In the genomic region with DNA sequence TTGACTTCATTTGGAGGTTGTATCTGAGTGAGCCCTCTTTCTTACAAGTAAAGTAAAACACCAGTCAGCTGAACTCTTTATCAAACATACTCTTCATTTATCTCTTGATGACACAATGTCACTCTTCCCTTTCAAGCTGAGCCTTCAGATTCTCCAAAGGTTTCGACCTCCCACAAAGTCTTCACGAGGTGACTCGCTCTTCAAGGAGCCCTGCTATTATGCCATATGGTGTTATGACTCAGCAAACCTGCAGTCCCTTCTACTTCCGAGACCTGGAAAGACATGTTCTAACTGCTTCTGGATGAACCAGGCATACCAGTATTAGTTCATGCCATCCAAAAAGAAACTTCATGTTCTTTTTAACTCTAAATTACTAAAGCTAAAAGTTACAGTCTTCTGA, we compare ENCODE assay signal across 1 cellular context.
TF ChIP-seq lines count a peak whose summit lies in the region.

No MANE protein-coding gene starts in this region.

TF ChIP-seq in A549, 52 proteins besides CTCF, POLR2A, EP300 and RAD21 (continued from another document):
- TF ChIP-seq, protein P1, sequence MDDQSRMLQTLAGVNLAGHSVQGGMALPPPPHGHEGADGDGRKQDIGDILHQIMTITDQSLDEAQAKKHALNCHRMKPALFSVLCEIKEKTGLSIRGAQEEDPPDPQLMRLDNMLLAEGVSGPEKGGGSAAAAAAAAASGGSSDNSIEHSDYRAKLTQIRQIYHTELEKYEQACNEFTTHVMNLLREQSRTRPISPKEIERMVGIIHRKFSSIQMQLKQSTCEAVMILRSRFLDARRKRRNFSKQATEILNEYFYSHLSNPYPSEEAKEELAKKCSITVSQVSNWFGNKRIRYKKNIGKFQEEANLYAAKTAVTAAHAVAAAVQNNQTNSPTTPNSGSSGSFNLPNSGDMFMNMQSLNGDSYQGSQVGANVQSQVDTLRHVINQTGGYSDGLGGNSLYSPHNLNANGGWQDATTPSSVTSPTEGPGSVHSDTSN (IDR thresholded peaks at IDR 0.05), result no peak
- peak; percentile 46; the same call in 2 of the 3 replicates for TF ChIP-seq SMC3 (IDR thresholded peaks at IDR 0.05)
- peak; percentile 88 for TF ChIP-seq JUNB (IDR thresholded peaks at IDR 0.05)
- no peak for TF ChIP-seq CHD4 (IDR thresholded peaks at IDR 0.05; ENCODE audit: borderline replicate concordance)
- 0 out of 2 replicates have a peak, but pooled peaks have one; percentile 37 for TF ChIP-seq HOXB5 (CRISPR knock-in tag; IDR thresholded peaks at IDR 0.05)
- peak; percentile 95 for TF ChIP-seq NFE2L2 (conservative IDR thresholded peaks at IDR 0.05; ENCODE audit: low read length)
- TF ChIP-seq MAZ (IDR thresholded peaks at IDR 0.05; ENCODE audit: borderline replicate concordance, low read depth, low read length), result no peak
- no peak for TF ChIP-seq SREBF2 (IDR thresholded peaks at IDR 0.05)
- no peak for TF ChIP-seq ZFP36 (IDR thresholded peaks at IDR 0.05; ENCODE audit: borderline replicate concordance, partially characterized antibody)
- TF ChIP-seq HEYL (CRISPR knock-in tag; IDR thresholded peaks at IDR 0.05), result no peak
- TF ChIP-seq FOSB (CRISPR knock-in tag; IDR thresholded peaks at IDR 0.05), result no peak
- peak; percentile 92 for TF ChIP-seq GATA3 (IDR thresholded peaks at IDR 0.05; ENCODE audit: borderline replicate concordance)
- TF ChIP-seq MAFK (IDR thresholded peaks at IDR 0.05; ENCODE audit: partially characterized antibody), result peak; percentile 99
- no peak for TF ChIP-seq ZNF302 (CRISPR knock-in tag; IDR thresholded peaks at IDR 0.05)
- TF ChIP-seq, protein P2, sequence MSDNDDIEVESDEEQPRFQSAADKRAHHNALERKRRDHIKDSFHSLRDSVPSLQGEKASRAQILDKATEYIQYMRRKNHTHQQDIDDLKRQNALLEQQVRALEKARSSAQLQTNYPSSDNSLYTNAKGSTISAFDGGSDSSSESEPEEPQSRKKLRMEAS (IDR thresholded peaks at IDR 0.05), result peak; percentile 92
- TF ChIP-seq CBX8 (IDR thresholded peaks at IDR 0.05), result no peak
- TF ChIP-seq, protein P3, sequence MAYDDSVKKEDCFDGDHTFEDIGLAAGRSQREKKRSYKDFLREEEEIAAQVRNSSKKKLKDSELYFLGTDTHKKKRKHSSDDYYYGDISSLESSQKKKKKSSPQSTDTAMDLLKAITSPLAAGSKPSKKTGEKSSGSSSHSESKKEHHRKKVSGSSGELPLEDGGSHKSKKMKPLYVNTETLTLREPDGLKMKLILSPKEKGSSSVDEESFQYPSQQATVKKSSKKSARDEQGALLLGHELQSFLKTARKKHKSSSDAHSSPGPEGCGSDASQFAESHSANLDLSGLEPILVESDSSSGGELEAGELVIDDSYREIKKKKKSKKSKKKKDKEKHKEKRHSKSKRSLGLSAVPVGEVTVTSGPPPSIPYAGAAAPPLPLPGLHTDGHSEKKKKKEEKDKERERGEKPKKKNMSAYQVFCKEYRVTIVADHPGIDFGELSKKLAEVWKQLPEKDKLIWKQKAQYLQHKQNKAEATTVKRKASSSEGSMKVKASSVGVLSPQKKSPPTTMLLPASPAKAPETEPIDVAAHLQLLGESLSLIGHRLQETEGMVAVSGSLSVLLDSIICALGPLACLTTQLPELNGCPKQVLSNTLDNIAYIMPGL (CRISPR knock-in tag; IDR thresholded peaks at IDR 0.05; ENCODE audit: borderline replicate concordance), result no peak
- no peak for TF ChIP-seq MYC (IDR thresholded peaks at IDR 0.05; ENCODE audit: borderline replicate concordance, low read length)
- TF ChIP-seq, protein P4, sequence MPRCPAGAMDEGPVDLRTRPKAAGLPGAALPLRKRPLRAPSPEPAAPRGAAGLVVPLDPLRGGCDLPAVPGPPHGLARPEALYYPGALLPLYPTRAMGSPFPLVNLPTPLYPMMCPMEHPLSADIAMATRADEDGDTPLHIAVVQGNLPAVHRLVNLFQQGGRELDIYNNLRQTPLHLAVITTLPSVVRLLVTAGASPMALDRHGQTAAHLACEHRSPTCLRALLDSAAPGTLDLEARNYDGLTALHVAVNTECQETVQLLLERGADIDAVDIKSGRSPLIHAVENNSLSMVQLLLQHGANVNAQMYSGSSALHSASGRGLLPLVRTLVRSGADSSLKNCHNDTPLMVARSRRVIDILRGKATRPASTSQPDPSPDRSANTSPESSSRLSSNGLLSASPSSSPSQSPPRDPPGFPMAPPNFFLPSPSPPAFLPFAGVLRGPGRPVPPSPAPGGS (IDR thresholded peaks at IDR 0.05), result peak; percentile 88
- no peak for TF ChIP-seq CBX2 (IDR thresholded peaks at IDR 0.05; ENCODE audit: borderline replicate concordance, low read depth)
- no peak for TF ChIP-seq ESRRA (IDR thresholded peaks at IDR 0.05; ENCODE audit: borderline replicate concordance, low read length)
- no peak for TF ChIP-seq HDAC2 (IDR thresholded peaks at IDR 0.05)
- no peak for TF ChIP-seq RFX5 (IDR thresholded peaks at IDR 0.05)
- TF ChIP-seq, protein P5, sequence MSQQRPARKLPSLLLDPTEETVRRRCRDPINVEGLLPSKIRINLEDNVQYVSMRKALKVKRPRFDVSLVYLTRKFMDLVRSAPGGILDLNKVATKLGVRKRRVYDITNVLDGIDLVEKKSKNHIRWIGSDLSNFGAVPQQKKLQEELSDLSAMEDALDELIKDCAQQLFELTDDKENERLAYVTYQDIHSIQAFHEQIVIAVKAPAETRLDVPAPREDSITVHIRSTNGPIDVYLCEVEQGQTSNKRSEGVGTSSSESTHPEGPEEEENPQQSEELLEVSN (IDR thresholded peaks at IDR 0.05; ENCODE audit: borderline replicate concordance, low read depth), result peak; percentile 35; the same call in 1 of the 2 replicates
- no peak for TF ChIP-seq NR3C1 (IDR thresholded peaks at IDR 0.05)
- no peak for TF ChIP-seq KDM5A (IDR thresholded peaks at IDR 0.05)
- no peak for TF ChIP-seq KDM1A (IDR thresholded peaks at IDR 0.05; ENCODE audit: low read depth)
- TF ChIP-seq, protein P6, sequence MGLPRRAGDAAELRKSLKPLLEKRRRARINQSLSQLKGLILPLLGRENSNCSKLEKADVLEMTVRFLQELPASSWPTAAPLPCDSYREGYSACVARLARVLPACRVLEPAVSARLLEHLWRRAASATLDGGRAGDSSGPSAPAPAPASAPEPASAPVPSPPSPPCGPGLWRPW (IDR thresholded peaks at IDR 0.05), result peak; percentile 58; the same call in 1 of the 2 replicates
- TF ChIP-seq RNF2 (IDR thresholded peaks at IDR 0.05; ENCODE audit: borderline replicate concordance, low read depth), result no peak
- TF ChIP-seq EHF (CRISPR knock-in tag; IDR thresholded peaks at IDR 0.05), result no peak
- no peak for TF ChIP-seq RCOR1 (IDR thresholded peaks at IDR 0.05; ENCODE audit: low read depth, low read length)
- TF ChIP-seq, protein P7, sequence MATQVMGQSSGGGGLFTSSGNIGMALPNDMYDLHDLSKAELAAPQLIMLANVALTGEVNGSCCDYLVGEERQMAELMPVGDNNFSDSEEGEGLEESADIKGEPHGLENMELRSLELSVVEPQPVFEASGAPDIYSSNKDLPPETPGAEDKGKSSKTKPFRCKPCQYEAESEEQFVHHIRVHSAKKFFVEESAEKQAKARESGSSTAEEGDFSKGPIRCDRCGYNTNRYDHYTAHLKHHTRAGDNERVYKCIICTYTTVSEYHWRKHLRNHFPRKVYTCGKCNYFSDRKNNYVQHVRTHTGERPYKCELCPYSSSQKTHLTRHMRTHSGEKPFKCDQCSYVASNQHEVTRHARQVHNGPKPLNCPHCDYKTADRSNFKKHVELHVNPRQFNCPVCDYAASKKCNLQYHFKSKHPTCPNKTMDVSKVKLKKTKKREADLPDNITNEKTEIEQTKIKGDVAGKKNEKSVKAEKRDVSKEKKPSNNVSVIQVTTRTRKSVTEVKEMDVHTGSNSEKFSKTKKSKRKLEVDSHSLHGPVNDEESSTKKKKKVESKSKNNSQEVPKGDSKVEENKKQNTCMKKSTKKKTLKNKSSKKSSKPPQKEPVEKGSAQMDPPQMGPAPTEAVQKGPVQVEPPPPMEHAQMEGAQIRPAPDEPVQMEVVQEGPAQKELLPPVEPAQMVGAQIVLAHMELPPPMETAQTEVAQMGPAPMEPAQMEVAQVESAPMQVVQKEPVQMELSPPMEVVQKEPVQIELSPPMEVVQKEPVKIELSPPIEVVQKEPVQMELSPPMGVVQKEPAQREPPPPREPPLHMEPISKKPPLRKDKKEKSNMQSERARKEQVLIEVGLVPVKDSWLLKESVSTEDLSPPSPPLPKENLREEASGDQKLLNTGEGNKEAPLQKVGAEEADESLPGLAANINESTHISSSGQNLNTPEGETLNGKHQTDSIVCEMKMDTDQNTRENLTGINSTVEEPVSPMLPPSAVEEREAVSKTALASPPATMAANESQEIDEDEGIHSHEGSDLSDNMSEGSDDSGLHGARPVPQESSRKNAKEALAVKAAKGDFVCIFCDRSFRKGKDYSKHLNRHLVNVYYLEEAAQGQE (IDR thresholded peaks at IDR 0.05), result no peak
- TF ChIP-seq TFCP2L1 (CRISPR knock-in tag; IDR thresholded peaks at IDR 0.05), result no peak
- TF ChIP-seq EHMT2 (IDR thresholded peaks at IDR 0.05; ENCODE audit: low read depth), result no peak
- no peak for TF ChIP-seq TP53 (CRISPR knock-in tag; IDR thresholded peaks at IDR 0.05)
- TF ChIP-seq CHD2 (IDR thresholded peaks at IDR 0.05; ENCODE audit: low read length, partially characterized antibody), result no peak
- TF ChIP-seq, protein P8, sequence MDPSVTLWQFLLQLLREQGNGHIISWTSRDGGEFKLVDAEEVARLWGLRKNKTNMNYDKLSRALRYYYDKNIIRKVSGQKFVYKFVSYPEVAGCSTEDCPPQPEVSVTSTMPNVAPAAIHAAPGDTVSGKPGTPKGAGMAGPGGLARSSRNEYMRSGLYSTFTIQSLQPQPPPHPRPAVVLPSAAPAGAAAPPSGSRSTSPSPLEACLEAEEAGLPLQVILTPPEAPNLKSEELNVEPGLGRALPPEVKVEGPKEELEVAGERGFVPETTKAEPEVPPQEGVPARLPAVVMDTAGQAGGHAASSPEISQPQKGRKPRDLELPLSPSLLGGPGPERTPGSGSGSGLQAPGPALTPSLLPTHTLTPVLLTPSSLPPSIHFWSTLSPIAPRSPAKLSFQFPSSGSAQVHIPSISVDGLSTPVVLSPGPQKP (IDR thresholded peaks at IDR 0.05; ENCODE audit: low read depth, low read length), result no peak
